In the genomic region with DNA sequence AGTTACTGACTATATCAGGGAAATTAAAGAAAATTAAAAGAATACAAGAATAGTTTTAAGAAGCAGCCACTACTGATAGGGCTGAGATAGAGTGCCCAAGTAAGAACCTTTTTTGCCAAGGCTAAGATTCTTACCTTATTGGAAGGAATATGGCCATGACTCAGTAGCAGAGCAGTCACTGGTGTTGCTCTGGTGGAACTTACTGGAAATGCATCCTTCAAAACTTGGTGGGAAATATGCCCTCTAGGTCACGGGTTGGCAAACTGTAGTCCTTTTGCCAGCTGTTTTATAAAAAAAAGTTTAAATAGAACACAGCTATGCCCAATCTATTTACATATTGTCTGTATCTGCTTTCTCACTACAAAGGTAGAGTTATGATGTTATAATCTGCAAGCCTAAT, we compare ENCODE assay signal across 11 cellular contexts. TPM values are rescaled to one million over a fixed set of nuclear protein-coding genes. Genes with fewer than 3 reads are reported as not detected.
DNase-seq lines count a peak whose midpoint lies in the region; ATAC-seq, FAIRE-seq and TF ChIP-seq lines count a peak whose summit lies in the region.
"Had no signal": no experiment of that assay in that cellular context is flagged by ENCODE, and none has a peak within 500 bp of the region (broad histone marks: within the 10 kb centered on the region; RNA-seq: fewer than 3 reads in every experiment).

No MANE protein-coding gene starts in this region.

- POLR2A ChIA-PET in HCT116 (lab: Charles Lee) (no interaction called here), K562 (lab: Yijun Ruan, JAX) (interaction anchor here (1.5 kb wide), 1 partner anchor 10 kb away, joined by 4 read pairs; no protein-coding TSS in a partner anchor)

- H3K27me3 ChIP-seq in BLaER1 (no peaks in the 10 kb centered on the region), HCT116 (ENCODE audit: insufficient read depth, low read length) (no peaks in the 10 kb centered on the region), K562 (ENCODE audit: control insufficient read depth in 2 of 2, insufficient read depth in 2 of 2, low read length in 2 of 2) (no peaks in the 10 kb centered on the region)

- no peak for TF ChIP-seq EP300 in K562 (IDR thresholded peaks at IDR 0.05; ENCODE audit: low read length)

- in situ Hi-C loops in K562 (cut with MboI): no loop called here

- DNase-seq in HCT116 (ENCODE audit: low read depth, low spot score) (no peak), K562 (ENCODE audit: extremely low read depth in 1 of 4, low spot score in 3 of 4) (no peak), myocyte (ENCODE audit: low read depth) (peak; percentile 27), frontal cortex (ENCODE audit: low spot score in 2 of 2) (no peak), kidney (no peak)
- DNase-seq: activated T-cell treated with anti-CD3 and anti-CD28 coated beads, Interleukin-2, amount 50 U/mL, for 48 hours; naive B cell; NCI-H2029 had no signal

- no peaks in the 10 kb centered on the region for H3K9me1 ChIP-seq in K562 (ENCODE audit: control insufficient read depth, insufficient read depth, low read length)

- BruUV-seq in HCT116 (replicated peaks; lab: Mats Ljungman, UMichigan) (no TSS peak), K562 (replicated peaks; lab: Mats Ljungman, UMichigan) (no TSS peak)

- H3K36me3 ChIP-seq in BLaER1 (peaks cover 50% of the 10 kb centered on the region), HCT116 (ENCODE audit: control insufficient read depth in 1 of 2, insufficient read depth in 2 of 2, low read length in 2 of 2) (no peaks in the 10 kb centered on the region), K562 (ENCODE audit: control insufficient read depth, insufficient read depth, low read length) (peaks cover 21% of the 10 kb centered on the region), kidney (ENCODE audit: control insufficient read depth in 1 of 2, insufficient read depth in 2 of 2, low read length in 2 of 2) (peaks cover 0 to 2% of the 10 kb centered on the region in 2 donors)
- H3K36me3 ChIP-seq: thoracic aorta had no signal

- H3K4me1 ChIP-seq in BLaER1: peaks cover 38% of the 10 kb centered on the region
- H3K4me1 ChIP-seq in HCT116 (ENCODE audit: control insufficient read depth in 1 of 2, insufficient read depth in 2 of 2, low read length in 2 of 2): peaks cover 0 to 10% of the 10 kb centered on the region in 2 experiments; a peak in 1 of 4 replicates
- peaks cover 5 to 15% of the 10 kb centered on the region in 2 experiments; a peak in 3 of 5 replicates for H3K4me1 ChIP-seq in K562 (replicated peaks in 1 of 2; ENCODE audit: control insufficient read depth in 2 of 2, insufficient read depth in 2 of 2, low read length in 2 of 2)
- H3K4me1 ChIP-seq in kidney (ENCODE audit: control insufficient read depth in 1 of 2, insufficient read depth in 1 of 2, low read depth in 1 of 2, low read length in 2 of 2): peaks cover 3 to 12% of the 10 kb centered on the region in 2 donors

- intact Hi-C loops in HCT116 (cut with micrococcal nuclease) (no loop called here), K562 (cut with micrococcal nuclease) (no loop called here), kidney (cut with DNase I) (no loop called here)

- H4K20me1 ChIP-seq in BLaER1: peaks cover 79% of the 10 kb centered on the region
- H4K20me1 ChIP-seq in HCT116 (ENCODE audit: insufficient read depth): peaks cover 9% of the 10 kb centered on the region; the same call in 1 of the 2 replicates
- H4K20me1 ChIP-seq in K562 (replicated peaks; ENCODE audit: control insufficient read depth, insufficient read depth, low read length): peaks cover 4% of the 10 kb centered on the region; the same call in 1 of the 2 replicates

- H3K79me2 ChIP-seq in HCT116 (ENCODE audit: insufficient read depth, low read length): peaks cover 100% of the 10 kb centered on the region
- peaks cover 100% of the 10 kb centered on the region for H3K79me2 ChIP-seq in K562 (ENCODE audit: control insufficient read depth, insufficient read depth, low read length)

- CTCF ChIA-PET in HCT116 (lab: Charles Lee) (no interaction called here), K562 (lab: Yijun Ruan, JAX; ENCODE audit: low intra/inter-chr PET ratio) (no interaction called here)

- FAIRE-seq in K562 (lab: Jason Lieb, UNC) (no peak), frontal cortex (lab: Jason Lieb, UNC) (no peak), kidney (lab: Jason Lieb, UNC) (no peak)

- no peaks in the 10 kb centered on the region for H3K9me2 ChIP-seq in HCT116 (ENCODE audit: insufficient read depth)

- H3K4me2 ChIP-seq in BLaER1 (peak overlapping the region; percentile 36), HCT116 (ENCODE audit: low read length) (no peak overlapping the region), K562 (ENCODE audit: insufficient read depth, low read length) (no peak overlapping the region)

- WGBS in K562 (ENCODE audit: insufficient coverage, low coverage, missing lambda C conversion rate): 91% methylated on average over 1 of the region's 1 CpG

- RAD21 ChIA-PET in HCT116 (lab: Charles Lee; ENCODE audit: low non-redundant PET in 1 of 2, low total read pairs in 2 of 2, uncharacterized antibody in 2 of 2, unreplicated experiment in 2 of 2): no interaction called here

- TF ChIP-seq RAD21 in HCT116 (IDR thresholded peaks at IDR 0.05; ENCODE audit: low read depth) (no peak), K562 (CRISPR knock-in tag; conservative IDR thresholded peaks at IDR 0.05 in 1 of 2, IDR thresholded peaks at IDR 0.05 in 1 of 2) (no peak)

- TF ChIP-seq CTCF in HCT116 (IDR thresholded peaks at IDR 0.05 in 2 of 3, conservative IDR thresholded peaks at IDR 0.05 in 1 of 3; ENCODE audit: borderline replicate concordance in 1 of 3, insufficient read depth in 1 of 3, low read depth in 2 of 3, low read length in 2 of 3) (peak in 2 of 3 experiments; percentile 29 to 30; a peak in 2 of 6 replicates), K562 (IDR thresholded peaks at IDR 0.05 in 2 of 3, conservative IDR thresholded peaks at IDR 0.05 in 1 of 3; ENCODE audit: insufficient read depth in 2 of 3, low read depth in 1 of 3, low read length in 3 of 3) (peak in 1 of 3 experiments; percentile 25; a peak in 1 of 6 replicates), kidney (IDR thresholded peaks at IDR 0.05; ENCODE audit: borderline replicate concordance, extremely low read depth, insufficient read depth) (no peak)

- H2AFZ ChIP-seq in HCT116 (ENCODE audit: low read depth, low read length, poor library complexity, severe bottlenecking) (no peak overlapping the region), K562 (ENCODE audit: low read depth, low read length) (no peak overlapping the region)

- H3K4me3 ChIP-seq in BLaER1 (no peak overlapping the region), HCT116 (replicated peaks in 1 of 2; ENCODE audit: low read depth in 1 of 2, low read length in 2 of 2) (no peak overlapping the region), K562 (no peak overlapping the region), kidney (ENCODE audit: low read length in 2 of 2) (no peak overlapping the region)
- H3K4me3 ChIP-seq: thoracic aorta had no signal

- H3K9me3 ChIP-seq in BLaER1 (peaks cover 24% of the 10 kb centered on the region), HCT116 (ENCODE audit: control insufficient read depth in 1 of 2, insufficient read depth in 1 of 2, low read depth in 1 of 2, low read length in 2 of 2) (no peaks in the 10 kb centered on the region), K562 (replicated peaks; ENCODE audit: control insufficient read depth, insufficient read depth, low read depth, low read length) (0 out of 2 replicates have a peak, but pooled peaks cover 3% of the 10 kb centered on the region), kidney (ENCODE audit: control insufficient read depth in 1 of 2, low read length in 2 of 2) (no peaks in the 10 kb centered on the region)
- H3K9me3 ChIP-seq: thoracic aorta had no signal

- H3K9ac ChIP-seq in BLaER1 (no peak overlapping the region), HCT116 (ENCODE audit: low read length) (no peak overlapping the region), K562 (ENCODE audit: insufficient read depth in 1 of 2, low read depth in 2 of 2, low read length in 2 of 2) (no peak overlapping the region), kidney (ENCODE audit: low read length in 2 of 2) (no peak overlapping the region)

- no peak overlapping the region for H3K27ac ChIP-seq in BLaER1
- H3K27ac ChIP-seq in HCT116 (ENCODE audit: low read depth, low read length): no peak overlapping the region
- H3K27ac ChIP-seq in K562 (ENCODE audit: extremely low read depth, low read depth, low read length): no peak overlapping the region
- H3K27ac ChIP-seq in kidney (ENCODE audit: low read depth in 2 of 2, low read length in 2 of 2): no peak overlapping the region
- H3K27ac ChIP-seq: thoracic aorta had no signal

- TF ChIP-seq POLR2A in HCT116 (IDR thresholded peaks at IDR 0.05; ENCODE audit: borderline replicate concordance, extremely low read depth, insufficient read depth, insufficient read length) (no peak), K562 (conservative IDR thresholded peaks at IDR 0.05) (no peak)

- ATAC-seq in HCT116: peak; percentile 60; the same call in 1 of the 2 replicates
- ATAC-seq in K562: 0 out of 3 replicates have a peak, but pooled peaks have one; percentile 8
- ATAC-seq in GM21447 (IDR thresholded peaks at IDR 0.05; ENCODE audit: unreplicated experiment): no peak

TF ChIP-seq in HCT116, 20 proteins besides CTCF, POLR2A, EP300 and RAD21 (continues in another document):
- no peak for TF ChIP-seq ZNF274 (IDR thresholded peaks at IDR 0.05; ENCODE audit: low read depth, low read length)

RNA-seq across cellular contexts. Expression of a gene that starts 6.0 kb away (rescaled TPM):
- 19.8 TPM for total RNA-seq in HCT116 (2021; ENCODE audit: unreplicated experiment)
- 19.1 and 20.9 TPM in 2 replicates for polyA plus RNA-seq in HCT116 (2012)
- total RNA-seq in K562 (2011; cell fraction: chromatin; rRNA removed; ENCODE audit: low replicate concordance): 15.6 and 37.3 TPM in 2 replicates
- 8.2 and 21.1 TPM in 2 replicates for total RNA-seq in K562 (2011; cell fraction: nucleolus; rRNA removed)
- 16.1 and 18.7 TPM in 2 replicates for total RNA-seq in K562 (2011; cell fraction: nucleoplasm; rRNA removed)
- total RNA-seq in K562 (2014; rRNA removed): 22.8 and 23.2 TPM in 2 replicates
- total RNA-seq in K562 (2014; rRNA removed; fragmentation: Illumina TruSeq; extraction: Trizol): 29.7 and 31.1 TPM in 2 replicates
- 25.2 and 26.1 TPM in 2 replicates for total RNA-seq in K562 (2015; rRNA removed; fragmentation: Illumina TruSeq; extraction: Trizol)
- total RNA-seq in K562 (2021): 19.1 and 19.7 TPM in 2 replicates
- 67.8 and 73.1 TPM in 2 replicates for polyA plus RNA-seq in K562 (2011; rRNA removed)
- 16.7 and 30.5 TPM in 2 replicates for polyA plus RNA-seq in K562 (2011; cell fraction: cytosol; rRNA removed)
- polyA plus RNA-seq in K562 (2011; cell fraction: nucleus; rRNA removed): 67.4 and 82.0 TPM in 2 replicates
- 13.0 and 13.7 TPM in 2 replicates for polyA plus RNA-seq in K562 (2012)
- polyA plus RNA-seq in K562 (2014; fragmentation: Illumina TruSeq; extraction: Trizol): 26.3 and 29.2 TPM in 2 replicates
- 10 to 100 TPM; 27.2 to 39.0 TPM for polyA plus RNA-seq in K562 (2014; fragmentation: Nextera tagmentation; extraction: Ambion mirVana)
- polyA plus RNA-seq in K562 (2014; rRNA removed): 30.7 and 33.4 TPM in 2 replicates
- 67.8 and 70.2 TPM in 2 replicates for polyA minus RNA-seq in K562 (2011; rRNA and poly(A)+ RNA removed)
- 18.6 and 24.0 TPM in 2 replicates for polyA minus RNA-seq in K562 (2011; cell fraction: cytosol; rRNA and poly(A)+ RNA removed)
- polyA minus RNA-seq in K562 (2011; cell fraction: nucleus; rRNA and poly(A)+ RNA removed): 19.1 and 31.4 TPM in 2 replicates
- 45.7 and 48.6 TPM in 2 replicates for total RNA-seq in myocyte
- polyA plus RNA-seq in myocyte (2012): 8.4 TPM
- 130 TPM for total RNA-seq in frontal cortex
- total RNA-seq in kidney: 9.5 TPM
- 7.8 TPM for polyA plus RNA-seq in kidney (ENCODE audit: insufficient read depth, low read depth, low replicate concordance)
